8 cellular contexts compared by ENCODE assay signal in genomic region chr15:40902605-40903561, GRCh38. TPM values are rescaled to one million over a fixed set of nuclear protein-coding genes. Genes with fewer than 3 reads are reported as not detected.
DNase-seq lines count a peak whose midpoint lies in the region; ATAC-seq and TF ChIP-seq lines count a peak whose summit lies in the region.

No MANE protein-coding gene starts in this region.

- CTCF ChIA-PET in activated CD4-positive, alpha-beta T cell treated with anti-CD3 and anti-CD28 coated beads, Interleukin-2, amount 10 ng/mL, durations not matched to agents 7 days and 5 days (lab: Charles Lee): interaction anchor here (0.5 to 5.7 kb wide), 30 partner anchors 8 to 1523 kb away, joined by 3 to 39 read pairs (median 4); partner anchors contain the start of genes CHP1, EXD1, RHOV and VPS18

- H3K27ac ChIP-seq in adrenal gland (peak overlapping the region in 2 of 5 donors; percentile 57 to 65), right atrium auricular region (no peak overlapping the region)

- H3K9me3 ChIP-seq in adrenal gland (replicated peaks in 1 of 3): no peaks in the 10 kb centered on the region
- H3K9me3 ChIP-seq in right atrium auricular region: no peaks in the 10 kb centered on the region

- POLR2A ChIA-PET in activated CD4-positive, alpha-beta T cell treated with anti-CD3 and anti-CD28 coated beads, Interleukin-2, amount 10 ng/mL, durations not matched to agents 7 days and 5 days (lab: Charles Lee): interaction anchor here (0.6 kb wide), 1 partner anchor 377 kb away, joined by 3 read pairs; no protein-coding TSS in a partner anchor

- no peak overlapping the region for H3K4me3 Mint-ChIP-seq in activated CD4-positive, alpha-beta T cell treated with anti-CD3 and anti-CD28 coated beads, Interleukin-2, amount 10 ng/mL, durations not matched to agents 7 days and 5 days

- TF ChIP-seq POLR2A in adrenal gland (IDR thresholded peaks at IDR 0.05): no peak

- peaks cover 41% of the 10 kb centered on the region for H3K4me1 Mint-ChIP-seq in activated CD4-positive, alpha-beta T cell treated with anti-CD3 and anti-CD28 coated beads, Interleukin-2, amount 10 ng/mL, durations not matched to agents 7 days and 5 days

- H3K27me3 ChIP-seq in adrenal gland (no peaks in the 10 kb centered on the region), right atrium auricular region (no peaks in the 10 kb centered on the region)

- peak overlapping the region; percentile 83 for H3K27ac Mint-ChIP-seq in activated CD4-positive, alpha-beta T cell treated with anti-CD3 and anti-CD28 coated beads, Interleukin-2, amount 10 ng/mL, durations not matched to agents 7 days and 5 days

- WGBS in adrenal gland, 4 donors: 53 to 66% (median 57%) methylated on average over 26 to 33 of the region's 33 CpGs

- peaks cover 19% of the 10 kb centered on the region for H3K36me3 Mint-ChIP-seq in activated CD4-positive, alpha-beta T cell treated with anti-CD3 and anti-CD28 coated beads, Interleukin-2, amount 10 ng/mL, durations not matched to agents 7 days and 5 days (ENCODE audit: low read depth)

- H3K4me1 ChIP-seq in adrenal gland (replicated peaks in 1 of 2): peaks cover 16 to 37% of the 10 kb centered on the region in 2 donors
- H3K4me1 ChIP-seq in right atrium auricular region: peaks cover 0 to 44% of the 10 kb centered on the region in 2 donors

- no peak for ATAC-seq in HG03196 (IDR thresholded peaks at IDR 0.05; ENCODE audit: unreplicated experiment)
- no peak for ATAC-seq in HG02623 (IDR thresholded peaks at IDR 0.05; ENCODE audit: unreplicated experiment)

- no peak for TF ChIP-seq CTCF in adrenal gland (IDR thresholded peaks at IDR 0.05)
- TF ChIP-seq CTCF in right atrium auricular region (IDR thresholded peaks at IDR 0.05): no peak

- intact Hi-C loops in adrenal gland (cut with DNase I): loop anchor here in 1 of 2 donors (5.0 kb wide), 1 partner anchor 279 kb away; no protein-coding TSS in a partner anchor

- H3K4me3 ChIP-seq in adrenal gland (no peak overlapping the region), right atrium auricular region (no peak overlapping the region)

- H3K36me3 ChIP-seq in adrenal gland (replicated peaks in 1 of 2) (peaks cover 0 to 50% of the 10 kb centered on the region in 2 donors), right atrium auricular region (peaks cover 47% of the 10 kb centered on the region)

- no peaks in the 10 kb centered on the region for H3K9me3 Mint-ChIP-seq in activated CD4-positive, alpha-beta T cell treated with anti-CD3 and anti-CD28 coated beads, Interleukin-2, amount 10 ng/mL, durations not matched to agents 7 days and 5 days

- DNase-seq in activated CD4-positive, alpha-beta T cell treated with anti-CD3 and anti-CD28 coated beads, Interleukin-2, amount 10 ng/mL, durations not matched to agents 7 days and 5 days: no peak
- DNase-seq in activated CD4-positive, alpha-beta T cell treated with anti-CD3 and anti-CD28 coated beads, Interleukin-2, amount 50 U/mL, for 48 hours: no peak
- DNase-seq in adrenal gland (peak in 6 of 7 donors; percentile 58 to 81 (median 63)), right atrium auricular region (ENCODE audit: low spot score) (peak; percentile 65), superior temporal gyrus (ENCODE audit: extremely low spot score) (peak; percentile 27), NCI-H187 (lab: John Stamatoyannopoulos, UW) (no peak)

- H3K27me3 Mint-ChIP-seq in activated CD4-positive, alpha-beta T cell treated with anti-CD3 and anti-CD28 coated beads, Interleukin-2, amount 10 ng/mL, durations not matched to agents 7 days and 5 days: no peaks in the 10 kb centered on the region

RNA-seq across cellular contexts. Expression of gene VPS18, which starts 8.6 kb away (rescaled TPM):
- total RNA-seq in activated CD4-positive, alpha-beta T cell treated with anti-CD3 and anti-CD28 coated beads, Interleukin-2, amount 10 ng/mL, durations not matched to agents 7 days and 5 days: 10 to 100 TPM; 16.2 to 16.6 TPM
- 10 to 100 TPM; 22.4 to 43.4 (median 35.0) TPM for total RNA-seq in adrenal gland
- polyA plus RNA-seq in adrenal gland: 10 to 100 TPM in 1 of 3 donors, 1 to 10 TPM in 2; 8.9 to 16.0 (median 10.0) TPM
- 10 to 100 TPM; 18.1 to 26.1 TPM for total RNA-seq in right atrium auricular region

RNA-seq across cellular contexts. Expression of gene DLL4, which starts 26.3 kb away (rescaled TPM):
- not detected for total RNA-seq in activated CD4-positive, alpha-beta T cell treated with anti-CD3 and anti-CD28 coated beads, Interleukin-2, amount 10 ng/mL, durations not matched to agents 7 days and 5 days
- total RNA-seq in adrenal gland: 10 to 100 TPM in 2 of 8 donors, 1 to 10 TPM in 6; 1.9 to 15.9 (median 5.6) TPM
- 1 to 10 TPM in 2 of 3 donors, under 1 TPM in 1; 0.66 to 3.9 (median 3.6) TPM for polyA plus RNA-seq in adrenal gland
- 1 to 10 TPM; 7.5 to 9.8 TPM for total RNA-seq in right atrium auricular region

RNA-seq across cellular contexts. Expression of gene RHOV, which starts 28.8 kb away (rescaled TPM):
- total RNA-seq in activated CD4-positive, alpha-beta T cell treated with anti-CD3 and anti-CD28 coated beads, Interleukin-2, amount 10 ng/mL, durations not matched to agents 7 days and 5 days: not detected
- total RNA-seq in adrenal gland (under 1 TPM in 2 of 8 donors, not detected in 6; 0.11 to 0.34 TPM), right atrium auricular region (not detected)
- polyA plus RNA-seq in adrenal gland: under 1 TPM in 2 of 3 donors, not detected in 1; 0.13 to 0.16 TPM

RNA-seq across cellular contexts. Expression of gene CHAC1, which starts 50.4 kb away (rescaled TPM):
- total RNA-seq in activated CD4-positive, alpha-beta T cell treated with anti-CD3 and anti-CD28 coated beads, Interleukin-2, amount 10 ng/mL, durations not matched to agents 7 days and 5 days: 1 to 10 TPM; 4.7 to 6.7 TPM
- total RNA-seq in adrenal gland (1 to 10 TPM in 4 of 8 donors, under 1 TPM in 3, not detected in 1; 0.24 to 2.4 (median 1.1) TPM), right atrium auricular region (10 to 100 TPM; 11.9 to 36.1 TPM)
- 1 to 10 TPM in 2 of 3 donors, under 1 TPM in 1; 0.55 to 1.3 (median 1.3) TPM for polyA plus RNA-seq in adrenal gland

RNA-seq across cellular contexts. Expression of gene SPINT1, which starts 59.0 kb away (rescaled TPM):
- total RNA-seq in activated CD4-positive, alpha-beta T cell treated with anti-CD3 and anti-CD28 coated beads, Interleukin-2, amount 10 ng/mL, durations not matched to agents 7 days and 5 days: 1 to 10 TPM; 1.7 to 2.9 TPM
- total RNA-seq in adrenal gland (1 to 10 TPM in 6 of 8 donors, under 1 TPM in 2; 0.67 to 5.1 (median 1.6) TPM), right atrium auricular region (10 to 100 TPM in 1 of 2 donors, 1 to 10 TPM in 1; 6.5 to 13.0 TPM)
- polyA plus RNA-seq in adrenal gland: 1 to 10 TPM in 2 of 3 donors, under 1 TPM in 1; 0.46 to 1.3 (median 1.1) TPM

Comparison
In these comparisons a context has a peak if more than half of its experiments do, and no peak if none do; other contexts are left out.
1. DNase-seq: peak in adrenal gland (6 of 7), right atrium auricular region (single experiment) and superior temporal gyrus (single experiment); none in activated CD4-positive, alpha-beta T cell treated with anti-CD3 and anti-CD28 coated beads, Interleukin-2, amount 10 ng/mL, durations not matched to agents 7 days and 5 days (single experiment), activated CD4-positive, alpha-beta T cell treated with anti-CD3 and anti-CD28 coated beads, Interleukin-2, amount 50 U/mL, for 48 hours (0 of 2) and NCI-H187 (0 of 2).